ENCODE assay signal across 8 cellular contexts in genomic region chr1:9009438-9010366, GRCh38. TPM values are rescaled to one million over a fixed set of nuclear protein-coding genes. Genes with fewer than 3 reads are reported as not detected.
DNase-seq lines count a peak whose midpoint lies in the region; ATAC-seq and TF ChIP-seq lines count a peak whose summit lies in the region.

No MANE protein-coding gene starts in this region.

- H3K36me3 ChIP-seq in H7 (replicated peaks; ENCODE audit: control insufficient read depth, insufficient read depth, low read length): no peaks in the 10 kb centered on the region
- H3K36me3 ChIP-seq in heart right ventricle: no peaks in the 10 kb centered on the region

- H3K27me3 Mint-ChIP-seq in CD14-positive monocyte (ENCODE audit: low read depth in 3 of 3) (peaks cover 1 to 6% (median 6%) of the 10 kb centered on the region in 3 donors), WTC11 (ENCODE audit: low read depth) (no peaks in the 10 kb centered on the region; the same call in 1 of the 2 replicates)
- H3K27me3 Mint-ChIP-seq in stimulated activated naive CD8-positive, alpha-beta T cell treated with anti-CD3 and anti-CD28 coated beads, Interleukin-15, amount 100 ng/mL, for 72 hours: peaks cover 21% of the 10 kb centered on the region

- POLR2A ChIA-PET in WTC11 (lab: Charles Lee): interaction anchor here (0.6 to 1.8 kb wide), 2 partner anchors 65 to 92 kb away, joined by 3 to 7 read pairs; no protein-coding TSS in a partner anchor

- peak overlapping the region in 1 of 2 donors; percentile 74 for H3K4me3 Mint-ChIP-seq in CD14-positive monocyte
- no peak overlapping the region for H3K4me3 Mint-ChIP-seq in WTC11
- H3K4me3 Mint-ChIP-seq in stimulated activated naive CD8-positive, alpha-beta T cell treated with anti-CD3 and anti-CD28 coated beads, Interleukin-15, amount 100 ng/mL, for 72 hours: no peak overlapping the region

- intact Hi-C loops in CD14-positive monocyte (cut with micrococcal nuclease) (loop anchor here in 1 of 2 donors (2.0 kb wide), 1 partner anchor 91 kb away; no protein-coding TSS in a partner anchor), heart right ventricle (cut with DNase I) (loop anchor here (5.0 to 10.0 kb wide), 4 partner anchors 85 to 185 kb away; no protein-coding TSS in a partner anchor)

- TF ChIP-seq CTCF in CD14-positive monocyte (IDR thresholded peaks at IDR 0.05): peak; percentile 71
- peak; percentile 73 for TF ChIP-seq CTCF in WTC11 (IDR thresholded peaks at IDR 0.05)
- TF ChIP-seq CTCF in heart right ventricle (IDR thresholded peaks at IDR 0.05): peak; percentile 29 to 66 (median 52)

- peak; percentile 83 for ATAC-seq in WTC11
- peak in 6 of 8 donors; percentile 21 to 58 (median 40) for ATAC-seq in heart right ventricle
- ATAC-seq in stimulated activated naive CD8-positive, alpha-beta T cell treated with anti-CD3 and anti-CD28 coated beads, Interleukin-15, amount 100 ng/mL, for 72 hours: peak; percentile 58
- ATAC-seq in HG02884 (IDR thresholded peaks at IDR 0.05; ENCODE audit: unreplicated experiment): no peak
- ATAC-seq in GM18870 (IDR thresholded peaks at IDR 0.05; ENCODE audit: unreplicated experiment): no peak
- no peak for ATAC-seq in GM21423 (IDR thresholded peaks at IDR 0.05; ENCODE audit: unreplicated experiment)

- H3K27ac Mint-ChIP-seq in CD14-positive monocyte (peak overlapping the region in 1 of 7 donors; percentile 46), WTC11 (peak overlapping the region; percentile 63)
- H3K27ac Mint-ChIP-seq in stimulated activated naive CD8-positive, alpha-beta T cell treated with anti-CD3 and anti-CD28 coated beads, Interleukin-15, amount 100 ng/mL, for 72 hours: no peak overlapping the region

- H3K27ac ChIP-seq in heart right ventricle: no peak overlapping the region

- no peaks in the 10 kb centered on the region for H3K36me3 Mint-ChIP-seq in CD14-positive monocyte
- H3K36me3 Mint-ChIP-seq in WTC11: no peaks in the 10 kb centered on the region

- CTCF ChIA-PET in WTC11 (lab: Charles Lee): interaction anchor here (0.5 to 5.3 kb wide), 18 partner anchors 9 to 192 kb away, joined by 3 to 48 read pairs (median 5); no protein-coding TSS in a partner anchor

- H3K4me1 ChIP-seq in heart right ventricle: peaks cover 0 to 32% (median 6%) of the 10 kb centered on the region in 9 donors

- 61 to 62% methylated on average over 21 of the region's 21 CpGs for WGBS in heart right ventricle, 2 donors

- H3K27me3 ChIP-seq in H7 (ENCODE audit: control insufficient read depth, insufficient read depth, low read length) (no peaks in the 10 kb centered on the region), heart right ventricle (no peaks in the 10 kb centered on the region)

- no peak overlapping the region for H3K4me3 ChIP-seq in H7 (ENCODE audit: insufficient read depth, low read depth, low read length)
- H3K4me3 ChIP-seq in heart right ventricle: no peak overlapping the region

- H3K9me3 ChIP-seq in heart right ventricle: no peaks in the 10 kb centered on the region

- H3K4me1 Mint-ChIP-seq in CD14-positive monocyte (peaks cover 54% of the 10 kb centered on the region), WTC11 (peaks cover 3% of the 10 kb centered on the region; the same call in 1 of the 2 replicates)
- H3K4me1 Mint-ChIP-seq in stimulated activated naive CD8-positive, alpha-beta T cell treated with anti-CD3 and anti-CD28 coated beads, Interleukin-15, amount 100 ng/mL, for 72 hours: peaks cover 30% of the 10 kb centered on the region

- DNase-seq in CD14-positive monocyte (ENCODE audit: low spot score) (no peak), H7 (peak; percentile 95), WTC11 (ENCODE audit: low spot score) (peak; percentile 83), heart right ventricle (peak in 1 of 2 donors; percentile 41)
- peak; percentile 16 to 48 for DNase-seq in stimulated activated naive CD8-positive, alpha-beta T cell treated with anti-CD3 and anti-CD28 coated beads, Interleukin-15, amount 100 ng/mL, for 72 hours

- H3K9me3 Mint-ChIP-seq in CD14-positive monocyte: no peaks in the 10 kb centered on the region
- no peaks in the 10 kb centered on the region for H3K9me3 Mint-ChIP-seq in WTC11
- no peaks in the 10 kb centered on the region for H3K9me3 Mint-ChIP-seq in stimulated activated naive CD8-positive, alpha-beta T cell treated with anti-CD3 and anti-CD28 coated beads, Interleukin-15, amount 100 ng/mL, for 72 hours

TF ChIP-seq in WTC11, 78 proteins besides CTCF, POLR2A, EP300 and RAD21 (continues in another document):
- TF ChIP-seq AR (CRISPR knock-in tag; IDR thresholded peaks at IDR 0.05) (peak; percentile 92), TEAD4 (CRISPR knock-in tag; IDR thresholded peaks at IDR 0.05) (0 out of 2 replicates have a peak, but pooled peaks have one; percentile 49), GTF2I (CRISPR knock-in tag; conservative IDR thresholded peaks at IDR 0.05) (no peak), IRF1 (CRISPR knock-in tag; IDR thresholded peaks at IDR 0.05) (0 out of 2 replicates have a peak, but pooled peaks have one; percentile 54), ZNF121 (CRISPR knock-in tag; IDR thresholded peaks at IDR 0.05) (no peak), MXD4 (CRISPR knock-in tag; IDR thresholded peaks at IDR 0.05; ENCODE audit: borderline replicate concordance) (no peak), E2F5 (CRISPR knock-in tag; IDR thresholded peaks at IDR 0.05) (no peak), STAT6 (CRISPR knock-in tag; conservative IDR thresholded peaks at IDR 0.05; ENCODE audit: low read depth) (no peak)

RNA-seq across cellular contexts. Expression of gene SLC2A7, which starts 16.5 kb away (rescaled TPM):
- polyA plus RNA-seq in CD14-positive monocyte (not detected), heart right ventricle (not detected)
- total RNA-seq in H7 (2014; rRNA removed; shearing (Covaris generic)): not detected in 2 replicates
- total RNA-seq in WTC11 (2021) (not detected in 3 replicates), heart right ventricle (under 1 TPM in 1 of 10 donors, not detected in 9; 0.16 TPM)

RNA-seq across cellular contexts. Expression of gene SLC2A5, which starts 59.7 kb away (rescaled TPM):
- 1 to 10 TPM in 1 of 2 donors, under 1 TPM in 1; 0.75 to 1.3 TPM for polyA plus RNA-seq in CD14-positive monocyte
- 0.03 TPM in 1 of 2 replicates, not detected in the other for total RNA-seq in H7 (2014; rRNA removed; shearing (Covaris generic))
- total RNA-seq in WTC11 (2021): 0.04 to 0.18 TPM (median 0.07 TPM) in 3 replicates
- 10 to 100 TPM in 1 of 10 donors, 1 to 10 TPM in 9; 1.3 to 15.6 (median 4.3) TPM for total RNA-seq in heart right ventricle
- polyA plus RNA-seq in heart right ventricle: 1 to 10 TPM in 1 of 2 donors, under 1 TPM in 1; 0.39 to 1.7 TPM

Comparison
In these comparisons a context has a peak if more than half of its experiments do, and no peak if none do; other contexts are left out.
1. ATAC-seq: peak in WTC11 (single experiment), heart right ventricle (6 of 8) and stimulated activated naive CD8-positive, alpha-beta T cell treated with anti-CD3 and anti-CD28 coated beads, Interleukin-15, amount 100 ng/mL, for 72 hours (single experiment); none in HG02884 (single experiment), GM18870 (single experiment) and GM21423 (single experiment).
2. Peak in every context shown above with its lines, with median percentiles within 50 percentile points of each other: CTCF ChIP-seq.